1 cellular context compared by ENCODE assay signal in genomic region chr6:167832497-167833395, GRCh38.
TF ChIP-seq lines count a peak whose summit lies in the region.

No MANE protein-coding gene starts in this region.

TF ChIP-seq in GM23338, 12 proteins besides CTCF, POLR2A, EP300 and RAD21 (continued from another document):
- no peak for TF ChIP-seq REST (IDR thresholded peaks at IDR 0.05; ENCODE audit: unreplicated experiment)
